In the genomic region with DNA sequence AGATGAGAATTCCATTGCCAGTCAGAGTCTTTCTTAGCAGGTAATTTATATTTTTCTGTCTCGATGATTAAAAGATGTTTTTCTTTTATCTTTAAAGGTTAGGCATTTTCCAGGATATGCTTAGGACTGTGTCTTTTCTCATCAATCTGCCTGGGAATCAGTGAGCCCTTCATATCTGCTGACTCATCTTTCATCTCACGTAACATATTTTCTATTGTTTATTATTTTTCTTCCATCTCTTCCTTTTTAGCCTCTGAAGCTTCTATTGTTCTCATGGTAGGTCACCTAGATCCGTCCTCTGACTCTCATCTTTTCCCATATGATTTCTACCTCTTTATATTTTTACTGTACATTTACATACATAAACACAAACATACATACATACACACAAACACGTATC, we compare ENCODE assay signal across 1 cellular context.
TF ChIP-seq lines count a peak whose summit lies in the region.

No MANE protein-coding gene starts in this region.

TF ChIP-seq in K562, 482 proteins besides CTCF, POLR2A, EP300 and RAD21:
- TF ChIP-seq ZNF668 (CRISPR knock-in tag; IDR thresholded peaks at IDR 0.05) = no peak
- TF ChIP-seq MAFG (tag; conservative IDR thresholded peaks at IDR 0.05) = peak; percentile 76
- TF ChIP-seq MAFK (IDR thresholded peaks at IDR 0.05; ENCODE audit: low read length) = peak; percentile 30; the same call in 1 of the 2 replicates
- no peak for TF ChIP-seq GABPA (tag; conservative IDR thresholded peaks at IDR 0.05; ENCODE audit: low read depth)
- TF ChIP-seq HDAC6 (IDR thresholded peaks at IDR 0.05; ENCODE audit: low read depth, low read length) = no peak
- no peak for TF ChIP-seq NCOR1 (IDR thresholded peaks at IDR 0.05)
- TF ChIP-seq C11orf30 (IDR thresholded peaks at IDR 0.05; ENCODE audit: low read depth) = peak; percentile 71; the same call in 1 of the 2 replicates
- peak; percentile 84 for TF ChIP-seq ZNF316 (IDR thresholded peaks at IDR 0.05)
- TF ChIP-seq SIN3B (IDR thresholded peaks at IDR 0.05; ENCODE audit: low read depth) = no peak
- peak; percentile 44; the same call in 1 of the 2 replicates for TF ChIP-seq MAFF (IDR thresholded peaks at IDR 0.05; ENCODE audit: low read length)
TF ChIP-seq in K562: peak in this region for 5.
